8 cellular contexts compared by ENCODE assay signal in genomic region chr12:19440916-19441315, GRCh38. TPM values are rescaled to one million over a fixed set of nuclear protein-coding genes. Genes with fewer than 3 reads are reported as not detected.
A peak's percentile ranks its signal among the peaks of the same experiment; 100 is the strongest.
DNase-seq lines count a peak whose midpoint lies in the region; ATAC-seq, FAIRE-seq and TF ChIP-seq lines count a peak whose summit lies in the region.

No MANE protein-coding gene starts in this region.

- no peak for TF ChIP-seq CTCF in cardiac muscle cell (IDR thresholded peaks at IDR 0.05; ENCODE audit: low read depth, low read length)
- no peak for TF ChIP-seq CTCF in GM12878 (IDR thresholded peaks at IDR 0.05 in 2 of 3, conservative IDR thresholded peaks at IDR 0.05 in 1 of 3; ENCODE audit: control insufficient read depth in 2 of 3, extremely low read depth in 1 of 3, insufficient read depth in 1 of 3, low read depth in 3 of 3, low read length in 3 of 3)
- TF ChIP-seq CTCF in lower lobe of right lung (IDR thresholded peaks at IDR 0.05): no peak

- H3K27ac ChIP-seq in cardiac muscle cell: peak overlapping the region; percentile 89
- peak overlapping the region; percentile 75 for H3K27ac ChIP-seq in GM12878 (ENCODE audit: control insufficient read depth, insufficient read depth)
- peak overlapping the region; percentile 86 for H3K27ac ChIP-seq in lower lobe of right lung
- no peak overlapping the region for H3K27ac ChIP-seq in urinary bladder (ENCODE audit: low read depth)

- SMC1A ChIA-PET in GM12878 (lab: Charles Lee; ENCODE audit: uncharacterized antibody, unreplicated experiment): interaction anchor here (1.0 to 1.1 kb wide), 2 partner anchors 10 to 20 kb away, joined by 3 read pairs; no protein-coding TSS in a partner anchor

- intact Hi-C loops in left ventricle myocardium superior (cut with micrococcal nuclease) (no loop called here), GM12878 (cut with micrococcal nuclease; ENCODE audit: unreplicated experiment) (no loop called here), lower lobe of right lung (cut with DNase I) (no loop called here)

- CTCF ChIA-PET in GM12878 (lab: Yijun Ruan, JAX): no interaction called here

- H3K9me3 ChIP-seq in cardiac muscle cell (ENCODE audit: low read depth): no peaks in the 10 kb centered on the region
- H3K9me3 ChIP-seq in GM12878 (replicated peaks; ENCODE audit: control insufficient read depth, insufficient read depth, low read length): peaks cover 3% of the 10 kb centered on the region; the same call in 2 of the 3 replicates
- no peaks in the 10 kb centered on the region for H3K9me3 ChIP-seq in lower lobe of right lung

- ATAC-seq in left ventricle myocardium superior: no peak
- ATAC-seq in GM12878: no peak
- no peak for ATAC-seq in lower lobe of right lung
- no peak for ATAC-seq in HG03280 (IDR thresholded peaks at IDR 0.05; ENCODE audit: unreplicated experiment)
- no peak for ATAC-seq in GM21717 (IDR thresholded peaks at IDR 0.05; ENCODE audit: unreplicated experiment)

- DNase-seq in cardiac muscle cell (ENCODE audit: low read depth in 1 of 2, low spot score in 1 of 2) (peak in 1 of 2 donors; percentile 21), left ventricle myocardium superior (no peak), GM12878 (ENCODE audit: low read depth, low spot score) (no peak), lower lobe of right lung (no peak), medulla oblongata (ENCODE audit: extremely low spot score) (no peak)

- under 1% methylated on average over 8 of the region's 8 CpGs for WGBS in GM12878 (ENCODE audit: insufficient coverage, insufficient replicate concordance, low lambda C conversion rate, missing lambda C conversion rate)
- 3% methylated on average over 8 of the region's 8 CpGs for WGBS in urinary bladder

- no peaks in the 10 kb centered on the region for H4K20me1 ChIP-seq in GM12878 (ENCODE audit: control insufficient read depth, insufficient read depth)

- RAD21 ChIA-PET in GM12878 (lab: Charles Lee; ENCODE audit: unreplicated experiment): no interaction called here

- TF ChIP-seq RAD21 in GM12878 (IDR thresholded peaks at IDR 0.05; ENCODE audit: insufficient read depth, low read depth, low read length): no peak

- TF ChIP-seq EP300 in GM12878 (IDR thresholded peaks at IDR 0.05; ENCODE audit: borderline replicate concordance in 1 of 2, control insufficient read depth in 1 of 2, low read depth in 2 of 2, low read length in 2 of 2): no peak

- H3K4me3 ChIP-seq in cardiac muscle cell: peak overlapping the region; percentile 97
- H3K4me3 ChIP-seq in GM12878: peak overlapping the region; percentile 85
- H3K4me3 ChIP-seq in lower lobe of right lung: peak overlapping the region; percentile 95
- peak overlapping the region; percentile 99 for H3K4me3 ChIP-seq in urinary bladder (ENCODE audit: low read depth, low read length)

- BruUV-seq in GM12878 (replicated peaks; lab: Mats Ljungman, UMichigan): no TSS peak

- POLR2A ChIA-PET in GM12878 (lab: Charles Lee): interaction anchor here (1.1 to 1.5 kb wide), 3 partner anchors 9 to 18 kb away, joined by 3 to 4 read pairs (median 3); no protein-coding TSS in a partner anchor

- no peak for TF ChIP-seq POLR2A in GM12878 (IDR thresholded peaks at IDR 0.05; ENCODE audit: low read depth, low read length)

- peaks cover 61% of the 10 kb centered on the region for H3K79me2 ChIP-seq in GM12878 (ENCODE audit: control insufficient read depth, insufficient read depth, low read length)

- FAIRE-seq in GM12878 (lab: Jason Lieb, UNC): no peak

- peaks cover 4% of the 10 kb centered on the region for H3K4me1 ChIP-seq in cardiac muscle cell (ENCODE audit: low read depth)
- no peaks in the 10 kb centered on the region for H3K4me1 ChIP-seq in GM12878 (ENCODE audit: control insufficient read depth, insufficient read depth, low read length)
- peaks cover 30% of the 10 kb centered on the region for H3K4me1 ChIP-seq in lower lobe of right lung
- H3K4me1 ChIP-seq in urinary bladder (ENCODE audit: insufficient read depth): peaks cover 4% of the 10 kb centered on the region

- H3K4me2 ChIP-seq in GM12878 (ENCODE audit: control insufficient read depth, insufficient read depth): peak overlapping the region; percentile 79; the same call in 1 of the 2 replicates

- H2AFZ ChIP-seq in GM12878 (ENCODE audit: control insufficient read depth, low read depth, low read length): no peak overlapping the region; the same call in 1 of the 2 replicates

- H3K36me3 ChIP-seq in cardiac muscle cell: no peaks in the 10 kb centered on the region
- no peaks in the 10 kb centered on the region; a peak in 1 of 4 replicates for H3K36me3 ChIP-seq in GM12878 (ENCODE audit: control insufficient read depth in 2 of 2, insufficient read depth in 2 of 2, low read length in 1 of 2)
- peaks cover 4% of the 10 kb centered on the region for H3K36me3 ChIP-seq in lower lobe of right lung
- no peaks in the 10 kb centered on the region for H3K36me3 ChIP-seq in urinary bladder (ENCODE audit: insufficient read depth)

- in situ Hi-C loops in GM12878 (cut with MboI): no loop called here

- peak overlapping the region; percentile 80 for H3K9ac ChIP-seq in GM12878 (ENCODE audit: control insufficient read depth, insufficient read depth, low read length)

- no peaks in the 10 kb centered on the region for H3K27me3 ChIP-seq in cardiac muscle cell
- H3K27me3 ChIP-seq in GM12878 (replicated peaks in 1 of 2; ENCODE audit: control insufficient read depth in 2 of 2, insufficient read depth in 2 of 2, low read length in 1 of 2): no peaks in the 10 kb centered on the region
- H3K27me3 ChIP-seq in lower lobe of right lung (ENCODE audit: low read depth): no peaks in the 10 kb centered on the region

TF ChIP-seq in GM12878, 131 proteins besides CTCF, POLR2A, EP300 and RAD21:
- TF ChIP-seq MTA2 (IDR thresholded peaks at IDR 0.05; ENCODE audit: low read depth) (no peak), WRNIP1 (IDR thresholded peaks at IDR 0.05; ENCODE audit: borderline replicate concordance, low read depth, low read length) (no peak), ZNF274 (IDR thresholded peaks at IDR 0.05; ENCODE audit: insufficient read depth, insufficient read length) (no peak), RAD51 (IDR thresholded peaks at IDR 0.05) (peak; percentile 44; the same call in 1 of the 2 replicates), RELA (IDR thresholded peaks at IDR 0.05; ENCODE audit: borderline replicate concordance, partially characterized antibody) (no peak), ZBED1 (IDR thresholded peaks at IDR 0.05; ENCODE audit: borderline replicate concordance) (no peak)

RNA-seq across cellular contexts. Expression of gene AEBP2, which starts 1.6 kb away (rescaled TPM):
- 21.0 and 23.0 TPM in 2 replicates for total RNA-seq in cardiac muscle cell
- polyA plus RNA-seq in cardiac muscle cell: 13.6 and 20.7 TPM in 2 replicates
- 28.5 TPM for total RNA-seq in left ventricle myocardium superior
- 76.0 and 78.6 TPM in 2 replicates for total RNA-seq in GM12878 (2013; cell fraction: nucleolus; rRNA removed)
- total RNA-seq in GM12878 (2014; rRNA removed): 17.6 and 20.3 TPM in 2 replicates
- 24.9 and 25.0 TPM in 2 replicates for total RNA-seq in GM12878 (2014; rRNA removed; fragmentation: Illumina TruSeq; extraction: Trizol)
- 50.1 and 50.5 TPM in 2 replicates for total RNA-seq in GM12878 (2021)
- 14.7 TPM for polyA plus RNA-seq in GM12878 (2011; ENCODE audit: low read depth)
- polyA plus RNA-seq in GM12878 (2011; rRNA removed): 22.1 and 22.9 TPM in 2 replicates
- polyA plus RNA-seq in GM12878 (2011; cell fraction: cytosol; rRNA removed): 10.6 and 17.7 TPM in 2 replicates
- 10.8 and 12.0 TPM in 2 replicates for polyA plus RNA-seq in GM12878 (2011; cell fraction: nucleus; rRNA removed)
- 20.0 and 25.1 TPM in 2 replicates for polyA plus RNA-seq in GM12878 (2012)
- polyA plus RNA-seq in GM12878 (2014; fragmentation: Illumina TruSeq; extraction: Trizol): 57.7 and 68.4 TPM in 2 replicates
- 100 to 1,000 TPM in 1 of 2 experiments, 10 to 100 TPM in 1; 39.2 to 126 TPM for polyA plus RNA-seq in GM12878 (2014; fragmentation: Nextera tagmentation; extraction: Ambion mirVana)
- polyA plus RNA-seq in GM12878 (2014; rRNA removed): 21.8 and 24.8 TPM in 2 replicates
- 10 to 100 TPM; 50.9 to 54.7 TPM for polyA plus RNA-seq in GM12878 (2016; fragmentation: Nextera tagmentation; extraction: Ambion mirVana)
- polyA minus RNA-seq in GM12878 (2011; rRNA and poly(A)+ RNA removed): 21.7 and 40.7 TPM in 2 replicates
- polyA minus RNA-seq in GM12878 (2011; cell fraction: cytosol; rRNA and poly(A)+ RNA removed): 9.6 and 15.9 TPM in 2 replicates
- 10.6 and 18.8 TPM in 2 replicates for polyA minus RNA-seq in GM12878 (2011; cell fraction: nucleus; rRNA and poly(A)+ RNA removed)
- 36.7 TPM for total RNA-seq in lower lobe of right lung
- total RNA-seq in urinary bladder: 77.0 TPM
- polyA plus RNA-seq in urinary bladder: 24.4 TPM
